Comparison of ENCODE assay signal across 31 cellular contexts in genomic region chr4:125444166-125444565, GRCh38.
"Had no signal": no experiment of that assay in that cellular context is flagged by ENCODE, and none has a peak within 500 bp of the region (broad histone marks: within the 10 kb centered on the region; RNA-seq: fewer than 3 reads in every experiment).

No MANE protein-coding gene starts in this region.

- H3K9me3 ChIP-seq: SJSA1 had no signal

- H3K36me3 ChIP-seq: cardiac muscle cell had no signal

- H3K4me1 ChIP-seq: SJSA1 had no signal

- DNase-seq: activated B cell treated with CpG ODN at 0.5 μM for 24 hours; activated CD4-positive, alpha-beta memory T cell treated with anti-CD3 and anti-CD28 coated beads for 36 hours; activated CD4-positive, alpha-beta T cell treated with anti-CD3 and anti-CD28 coated beads for 4 hours; activated CD4-positive, alpha-beta T cell treated with anti-CD3 and anti-CD28 coated beads, Interleukin-2, amount 50 U/mL, for 1 hour; activated CD4-positive, CD25-positive, alpha-beta regulatory T cell treated with anti-CD3 and anti-CD28 coated beads, Interleukin-2, amount 50 U/mL, for 72 hours; activated CD8-positive, alpha-beta memory T cell treated with anti-CD3 and anti-CD28 coated beads, Interleukin-2, amount 50 U/mL, for 4 hours; activated effector memory CD4-positive, alpha-beta T cell treated with Interleukin-2 at 50 U/mL for 16 hours; activated naive CD4-positive, alpha-beta T cell treated with anti-CD3 and anti-CD28 coated beads, Interleukin-2, amount 10 ng/mL, durations not matched to agents 7 days and 5 days; activated naive CD8-positive, alpha-beta T cell treated with anti-CD3 and anti-CD28 coated beads, Interleukin-2, amount 50 U/mL, for 24 hours; activated T-cell treated with anti-CD3 and anti-CD28 coated beads, Interleukin-2, amount 50 U/mL, for 48 hours; amniotic stem cell; aorta; MM.1S; MV-4-11; NCI-H1092; NCI-H146; NCI-H187; NCI-H2029 treated with DMSO at 0.1 percent for 48 hours; NCI-H2107; NCI-H345; NCI-H524 treated with DMSO at 0.1 percent for 48 hours; SHP77; SW 1271; T-helper 1 cell; T-helper 2 cell; T-helper 9 cell had no signal

- H3K27me3 ChIP-seq: cardiac muscle cell, SJSA1 had no signal

- H3K27ac ChIP-seq: cardiac muscle cell, KMS-11, SJSA1, VCaP had no signal

- ATAC-seq: activated naive CD8-positive, alpha-beta T cell treated with anti-CD3 and anti-CD28 coated beads, Interleukin-2, amount 50 U/mL, for 24 hours; Panc1 had no signal

- H3K4me3 ChIP-seq: cardiac muscle cell, SJSA1 had no signal
